Comparison of ENCODE assay signal across 1 cellular context in the genomic region with DNA sequence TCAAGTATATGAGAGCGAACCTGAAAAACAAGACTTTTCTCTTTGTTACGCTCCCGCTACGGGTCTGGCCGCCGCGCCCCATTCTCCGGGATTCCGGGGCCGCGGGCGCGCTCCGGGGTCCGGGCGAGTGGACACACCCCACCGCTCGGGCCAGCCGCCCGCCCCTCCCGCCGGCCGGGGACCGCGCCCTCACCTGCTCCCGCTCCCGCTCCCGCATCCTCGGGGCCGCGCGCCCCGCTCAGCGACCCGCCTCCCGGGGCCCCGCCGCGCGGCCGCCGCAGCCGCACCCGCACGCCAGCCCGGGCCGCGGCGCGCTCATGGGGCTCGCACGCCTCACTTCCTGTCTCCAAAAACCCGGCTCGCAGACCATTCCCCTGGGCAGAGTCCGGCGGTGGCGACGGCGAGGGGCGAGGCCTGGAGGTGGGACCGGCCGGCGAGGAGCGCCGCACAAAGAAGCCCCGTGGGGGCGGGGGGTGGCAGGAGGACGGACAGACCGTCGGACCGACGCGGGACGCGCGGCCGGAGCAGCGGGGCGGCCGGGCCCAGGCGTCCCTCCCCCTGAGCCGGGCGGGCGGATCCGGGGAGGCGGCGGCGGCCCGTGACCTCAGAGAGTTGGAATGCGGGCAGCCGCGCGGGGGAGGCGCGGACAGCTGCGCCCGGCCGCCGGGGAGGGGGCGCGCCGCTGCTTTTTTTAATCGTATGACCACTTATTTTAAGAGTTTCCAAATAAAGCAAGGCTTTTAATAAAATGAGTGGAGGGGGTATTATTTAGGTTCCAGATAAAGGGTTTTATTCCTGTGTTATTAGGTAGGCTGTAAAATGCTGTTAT.
TF ChIP-seq lines count a peak whose summit lies in the region.

Gene PTPN21, minus strand, starts transcription at position 550 of the 829 bp plus-strand sequence. CDS start 4,590 bp downstream, outside the sequence.

TF ChIP-seq in K562, 482 proteins besides CTCF, POLR2A, EP300 and RAD21 (continued from another document and continues in another):
- TF ChIP-seq, protein P1, sequence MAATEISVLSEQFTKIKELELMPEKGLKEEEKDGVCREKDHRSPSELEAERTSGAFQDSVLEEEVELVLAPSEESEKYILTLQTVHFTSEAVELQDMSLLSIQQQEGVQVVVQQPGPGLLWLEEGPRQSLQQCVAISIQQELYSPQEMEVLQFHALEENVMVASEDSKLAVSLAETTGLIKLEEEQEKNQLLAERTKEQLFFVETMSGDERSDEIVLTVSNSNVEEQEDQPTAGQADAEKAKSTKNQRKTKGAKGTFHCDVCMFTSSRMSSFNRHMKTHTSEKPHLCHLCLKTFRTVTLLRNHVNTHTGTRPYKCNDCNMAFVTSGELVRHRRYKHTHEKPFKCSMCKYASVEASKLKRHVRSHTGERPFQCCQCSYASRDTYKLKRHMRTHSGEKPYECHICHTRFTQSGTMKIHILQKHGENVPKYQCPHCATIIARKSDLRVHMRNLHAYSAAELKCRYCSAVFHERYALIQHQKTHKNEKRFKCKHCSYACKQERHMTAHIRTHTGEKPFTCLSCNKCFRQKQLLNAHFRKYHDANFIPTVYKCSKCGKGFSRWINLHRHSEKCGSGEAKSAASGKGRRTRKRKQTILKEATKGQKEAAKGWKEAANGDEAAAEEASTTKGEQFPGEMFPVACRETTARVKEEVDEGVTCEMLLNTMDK (IDR thresholded peaks at IDR 0.05; ENCODE audit: borderline replicate concordance, insufficient read depth, low read depth, low read length, poor library complexity, severe bottlenecking) = no peak
- TF ChIP-seq TEAD1 (CRISPR knock-in tag; IDR thresholded peaks at IDR 0.05) = peak; percentile 93 to 97
- no peak for TF ChIP-seq SMAD3 (CRISPR knock-in tag; conservative IDR thresholded peaks at IDR 0.05)
- peak; percentile 24; the same call in 1 of the 2 replicates for TF ChIP-seq SPI1 (IDR thresholded peaks at IDR 0.05; ENCODE audit: borderline replicate concordance, low read depth, low read length)
- TF ChIP-seq HEY1 (CRISPR knock-in tag; IDR thresholded peaks at IDR 0.05; ENCODE audit: borderline replicate concordance) = no peak
- 0 out of 2 replicates have a peak, but pooled peaks have one; percentile 8 for TF ChIP-seq MYC (IDR thresholded peaks at IDR 0.05; ENCODE audit: low read depth, low read length)
- TF ChIP-seq MYC (CRISPR knock-in tag; IDR thresholded peaks at IDR 0.05; ENCODE audit: borderline replicate concordance, low read depth) = no peak
- TF ChIP-seq ZNF239 (CRISPR knock-in tag; IDR thresholded peaks at IDR 0.05) = no peak
- no peak for TF ChIP-seq SIRT6 (IDR thresholded peaks at IDR 0.05; ENCODE audit: low read depth, low read length)
- no peak for TF ChIP-seq FOXP1 (CRISPR knock-in tag; IDR thresholded peaks at IDR 0.05)
- TF ChIP-seq, protein P2, sequence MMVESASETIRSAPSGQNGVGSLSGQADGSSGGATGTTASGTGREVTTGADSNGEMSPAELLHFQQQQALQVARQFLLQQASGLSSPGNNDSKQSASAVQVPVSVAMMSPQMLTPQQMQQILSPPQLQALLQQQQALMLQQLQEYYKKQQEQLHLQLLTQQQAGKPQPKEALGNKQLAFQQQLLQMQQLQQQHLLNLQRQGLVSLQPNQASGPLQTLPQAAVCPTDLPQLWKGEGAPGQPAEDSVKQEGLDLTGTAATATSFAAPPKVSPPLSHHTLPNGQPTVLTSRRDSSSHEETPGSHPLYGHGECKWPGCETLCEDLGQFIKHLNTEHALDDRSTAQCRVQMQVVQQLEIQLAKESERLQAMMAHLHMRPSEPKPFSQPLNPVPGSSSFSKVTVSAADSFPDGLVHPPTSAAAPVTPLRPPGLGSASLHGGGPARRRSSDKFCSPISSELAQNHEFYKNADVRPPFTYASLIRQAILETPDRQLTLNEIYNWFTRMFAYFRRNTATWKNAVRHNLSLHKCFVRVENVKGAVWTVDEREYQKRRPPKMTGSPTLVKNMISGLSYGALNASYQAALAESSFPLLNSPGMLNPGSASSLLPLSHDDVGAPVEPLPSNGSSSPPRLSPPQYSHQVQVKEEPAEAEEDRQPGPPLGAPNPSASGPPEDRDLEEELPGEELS (CRISPR knock-in tag; IDR thresholded peaks at IDR 0.05; ENCODE audit: borderline replicate concordance) = no peak
- no peak for TF ChIP-seq KAT8 (IDR thresholded peaks at IDR 0.05; ENCODE audit: low read depth)
- TF ChIP-seq CEBPG (CRISPR knock-in tag; IDR thresholded peaks at IDR 0.05) = no peak
- TF ChIP-seq CEBPG (tag; conservative IDR thresholded peaks at IDR 0.05 in 1 of 2, IDR thresholded peaks at IDR 0.05 in 1 of 2) = no peak
- TF ChIP-seq PHB (CRISPR knock-in tag; IDR thresholded peaks at IDR 0.05) = no peak
- TF ChIP-seq ZNF197 (CRISPR knock-in tag; IDR thresholded peaks at IDR 0.05; ENCODE audit: low read depth) = no peak
- TF ChIP-seq, protein P3, sequence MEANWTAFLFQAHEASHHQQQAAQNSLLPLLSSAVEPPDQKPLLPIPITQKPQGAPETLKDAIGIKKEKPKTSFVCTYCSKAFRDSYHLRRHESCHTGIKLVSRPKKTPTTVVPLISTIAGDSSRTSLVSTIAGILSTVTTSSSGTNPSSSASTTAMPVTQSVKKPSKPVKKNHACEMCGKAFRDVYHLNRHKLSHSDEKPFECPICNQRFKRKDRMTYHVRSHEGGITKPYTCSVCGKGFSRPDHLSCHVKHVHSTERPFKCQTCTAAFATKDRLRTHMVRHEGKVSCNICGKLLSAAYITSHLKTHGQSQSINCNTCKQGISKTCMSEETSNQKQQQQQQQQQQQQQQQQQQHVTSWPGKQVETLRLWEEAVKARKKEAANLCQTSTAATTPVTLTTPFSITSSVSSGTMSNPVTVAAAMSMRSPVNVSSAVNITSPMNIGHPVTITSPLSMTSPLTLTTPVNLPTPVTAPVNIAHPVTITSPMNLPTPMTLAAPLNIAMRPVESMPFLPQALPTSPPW (CRISPR knock-in tag; IDR thresholded peaks at IDR 0.05) = peak; percentile 80
- TF ChIP-seq, protein P4, sequence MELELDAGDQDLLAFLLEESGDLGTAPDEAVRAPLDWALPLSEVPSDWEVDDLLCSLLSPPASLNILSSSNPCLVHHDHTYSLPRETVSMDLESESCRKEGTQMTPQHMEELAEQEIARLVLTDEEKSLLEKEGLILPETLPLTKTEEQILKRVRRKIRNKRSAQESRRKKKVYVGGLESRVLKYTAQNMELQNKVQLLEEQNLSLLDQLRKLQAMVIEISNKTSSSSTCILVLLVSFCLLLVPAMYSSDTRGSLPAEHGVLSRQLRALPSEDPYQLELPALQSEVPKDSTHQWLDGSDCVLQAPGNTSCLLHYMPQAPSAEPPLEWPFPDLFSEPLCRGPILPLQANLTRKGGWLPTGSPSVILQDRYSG (tag; conservative IDR thresholded peaks at IDR 0.05; ENCODE audit: low read depth) = no peak
- TF ChIP-seq MTA2 (IDR thresholded peaks at IDR 0.05; ENCODE audit: low read depth) = no peak
- TF ChIP-seq MNT (conservative IDR thresholded peaks at IDR 0.05) = peak in 1 of 2 experiments; percentile 31; a peak in 1 of 4 replicates
- TF ChIP-seq PATZ1 (CRISPR knock-in tag; IDR thresholded peaks at IDR 0.05; ENCODE audit: borderline replicate concordance) = no peak
- TF ChIP-seq DLX4 (CRISPR knock-in tag; IDR thresholded peaks at IDR 0.05) = no peak
- TF ChIP-seq, protein P5, sequence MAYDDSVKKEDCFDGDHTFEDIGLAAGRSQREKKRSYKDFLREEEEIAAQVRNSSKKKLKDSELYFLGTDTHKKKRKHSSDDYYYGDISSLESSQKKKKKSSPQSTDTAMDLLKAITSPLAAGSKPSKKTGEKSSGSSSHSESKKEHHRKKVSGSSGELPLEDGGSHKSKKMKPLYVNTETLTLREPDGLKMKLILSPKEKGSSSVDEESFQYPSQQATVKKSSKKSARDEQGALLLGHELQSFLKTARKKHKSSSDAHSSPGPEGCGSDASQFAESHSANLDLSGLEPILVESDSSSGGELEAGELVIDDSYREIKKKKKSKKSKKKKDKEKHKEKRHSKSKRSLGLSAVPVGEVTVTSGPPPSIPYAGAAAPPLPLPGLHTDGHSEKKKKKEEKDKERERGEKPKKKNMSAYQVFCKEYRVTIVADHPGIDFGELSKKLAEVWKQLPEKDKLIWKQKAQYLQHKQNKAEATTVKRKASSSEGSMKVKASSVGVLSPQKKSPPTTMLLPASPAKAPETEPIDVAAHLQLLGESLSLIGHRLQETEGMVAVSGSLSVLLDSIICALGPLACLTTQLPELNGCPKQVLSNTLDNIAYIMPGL (CRISPR knock-in tag; IDR thresholded peaks at IDR 0.05) = no peak
- TF ChIP-seq, protein P6, sequence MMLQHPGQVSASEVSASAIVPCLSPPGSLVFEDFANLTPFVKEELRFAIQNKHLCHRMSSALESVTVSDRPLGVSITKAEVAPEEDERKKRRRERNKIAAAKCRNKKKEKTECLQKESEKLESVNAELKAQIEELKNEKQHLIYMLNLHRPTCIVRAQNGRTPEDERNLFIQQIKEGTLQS (IDR thresholded peaks at IDR 0.05) = peak; percentile 55
- TF ChIP-seq, protein P6 (CRISPR knock-in tag; conservative IDR thresholded peaks at IDR 0.05) = 0 out of 2 replicates have a peak, but pooled peaks have one; percentile 52
- no peak for TF ChIP-seq RFX5 (IDR thresholded peaks at IDR 0.05; ENCODE audit: low read depth, low read length)
- TF ChIP-seq TGIF2 (CRISPR knock-in tag; IDR thresholded peaks at IDR 0.05) = no peak
- TF ChIP-seq, protein P7, sequence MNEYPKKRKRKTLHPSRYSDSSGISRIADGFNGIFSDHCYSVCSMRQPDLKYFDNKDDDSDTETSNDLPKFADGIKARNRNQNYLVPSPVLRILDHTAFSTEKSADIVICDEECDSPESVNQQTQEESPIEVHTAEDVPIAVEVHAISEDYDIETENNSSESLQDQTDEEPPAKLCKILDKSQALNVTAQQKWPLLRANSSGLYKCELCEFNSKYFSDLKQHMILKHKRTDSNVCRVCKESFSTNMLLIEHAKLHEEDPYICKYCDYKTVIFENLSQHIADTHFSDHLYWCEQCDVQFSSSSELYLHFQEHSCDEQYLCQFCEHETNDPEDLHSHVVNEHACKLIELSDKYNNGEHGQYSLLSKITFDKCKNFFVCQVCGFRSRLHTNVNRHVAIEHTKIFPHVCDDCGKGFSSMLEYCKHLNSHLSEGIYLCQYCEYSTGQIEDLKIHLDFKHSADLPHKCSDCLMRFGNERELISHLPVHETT (CRISPR knock-in tag; conservative IDR thresholded peaks at IDR 0.05 in 1 of 2, IDR thresholded peaks at IDR 0.05 in 1 of 2) = peak in 1 of 2 experiments; percentile 43; a peak in 1 of 4 replicates
- TF ChIP-seq FOXM1 (IDR thresholded peaks at IDR 0.05; ENCODE audit: low read depth) = no peak
- TF ChIP-seq FOXM1 (CRISPR knock-in tag; IDR thresholded peaks at IDR 0.05; ENCODE audit: low read depth) = no peak
- TF ChIP-seq NFRKB (IDR thresholded peaks at IDR 0.05; ENCODE audit: low read depth) = no peak
- TF ChIP-seq SUPT5H (IDR thresholded peaks at IDR 0.05) = no peak
- TF ChIP-seq TAF1 (IDR thresholded peaks at IDR 0.05; ENCODE audit: control insufficient read depth, extremely low read depth, insufficient read depth, low read length, severe bottlenecking) = peak; percentile 24
- TF ChIP-seq, protein P8, sequence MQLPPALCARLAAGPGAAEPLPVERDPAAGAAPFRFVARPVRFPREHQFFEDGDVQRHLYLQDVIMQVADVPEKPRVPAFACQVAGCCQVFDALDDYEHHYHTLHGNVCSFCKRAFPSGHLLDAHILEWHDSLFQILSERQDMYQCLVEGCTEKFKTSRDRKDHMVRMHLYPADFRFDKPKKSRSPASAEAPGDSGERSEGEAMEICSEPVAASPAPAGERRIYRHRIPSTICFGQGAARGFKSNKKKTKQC (CRISPR knock-in tag; IDR thresholded peaks at IDR 0.05) = no peak
- TF ChIP-seq TCF3 (CRISPR knock-in tag; IDR thresholded peaks at IDR 0.05) = no peak
- TF ChIP-seq CHAMP1 (IDR thresholded peaks at IDR 0.05) = no peak
- no peak for TF ChIP-seq DACH1 (IDR thresholded peaks at IDR 0.05; ENCODE audit: partially characterized antibody)
